In genomic region chr17:43171761-43172487, GRCh38 we compare ENCODE assay signal across 8 cellular contexts. TPM values are rescaled to one million over a fixed set of nuclear protein-coding genes. Genes with fewer than 3 reads are reported as not detected.
DNase-seq lines count a peak whose midpoint lies in the region; ATAC-seq and TF ChIP-seq lines count a peak whose summit lies in the region.

No MANE protein-coding gene starts in this region.

- no peaks in the 10 kb centered on the region for H3K9me3 ChIP-seq in liver (ENCODE audit: control insufficient read depth in 4 of 4, low read length in 3 of 4)
- H3K9me3 ChIP-seq in thoracic aorta, result no peaks in the 10 kb centered on the region

- H3K9ac ChIP-seq in liver (ENCODE audit: low read depth in 1 of 2, low read length in 2 of 2), result peak overlapping the region; percentile 85 to 94

- H3K27me3 ChIP-seq in liver (ENCODE audit: control insufficient read depth in 4 of 4, insufficient read depth in 4 of 4, low read length in 3 of 4) (no peaks in the 10 kb centered on the region), thoracic aorta (replicated peaks; ENCODE audit: insufficient read depth) (no peaks in the 10 kb centered on the region)

- TF ChIP-seq RAD21 in liver (IDR thresholded peaks at IDR 0.05), result peak; percentile 37 to 48

- H3K36me3 ChIP-seq in liver (ENCODE audit: control insufficient read depth in 4 of 4, insufficient read depth in 3 of 4, low read depth in 1 of 4, low read length in 3 of 4) (peaks cover 0 to 2% (median under 1%) of the 10 kb centered on the region in 4 donors), thoracic aorta (peaks cover 5% of the 10 kb centered on the region)

- H3K4me3 ChIP-seq in liver (ENCODE audit: low read depth in 1 of 3, low read length in 3 of 3) (peak overlapping the region; percentile 70 to 90 (median 75)), thoracic aorta (peak overlapping the region; percentile 96)

- DNase-seq in DMS 273 (lab: John Stamatoyannopoulos, UW; ENCODE audit: unreplicated experiment) (peak; percentile 79), HPDE6-E6E7 (ENCODE audit: extremely low spot score) (peak; percentile 39), RKO (ENCODE audit: low spot score) (peak; percentile 94), cerebellar cortex (ENCODE audit: low spot score) (peak; percentile 46), thoracic aorta (ENCODE audit: low spot score) (no peak)

- peak overlapping the region; percentile 89 to 96 for H3K27ac ChIP-seq in liver (ENCODE audit: low read depth in 1 of 2, low read length in 2 of 2)
- peak overlapping the region; percentile 98 to 99 for H3K27ac ChIP-seq in thoracic aorta

- no peak for ATAC-seq in thoracic aorta (ENCODE audit: insufficient number of reproducible peaks, low FRiP score, low read depth)
- ATAC-seq in GM18505 (IDR thresholded peaks at IDR 0.05; ENCODE audit: unreplicated experiment), result no peak
- ATAC-seq in HG03342 (IDR thresholded peaks at IDR 0.05; ENCODE audit: unreplicated experiment), result no peak

- TF ChIP-seq CTCF in liver (IDR thresholded peaks at IDR 0.05; ENCODE audit: low read depth, low read length, missing input control) (peak; percentile 6), thoracic aorta (IDR thresholded peaks at IDR 0.05) (no peak)

- TF ChIP-seq POLR2A in GM18505 (IDR thresholded peaks at IDR 0.05; ENCODE audit: borderline replicate concordance, extremely low read depth, insufficient read depth, insufficient read length), result no peak

- H3K4me1 ChIP-seq in liver (ENCODE audit: control insufficient read depth in 4 of 4, insufficient read depth in 4 of 4, low read length in 3 of 4) (peaks cover 8 to 63% (median 46%) of the 10 kb centered on the region in 4 donors), thoracic aorta (ENCODE audit: control insufficient read depth in 1 of 2, low read depth in 2 of 2) (peaks cover 42 to 65% of the 10 kb centered on the region in 2 donors)

- 5% methylated on average over 7 of the region's 7 CpGs for WGBS in liver

TF ChIP-seq in liver, 16 proteins besides CTCF, POLR2A, EP300 and RAD21:
- TF ChIP-seq RXRA (IDR thresholded peaks at IDR 0.05) (peak in 1 of 2 donors; percentile 8), MAX (IDR thresholded peaks at IDR 0.05) (peak; percentile 49), HNF4G (IDR thresholded peaks at IDR 0.05) (no peak), GABPA (IDR thresholded peaks at IDR 0.05 in 1 of 2, conservative IDR thresholded peaks at IDR 0.05 in 1 of 2) (peak in 1 of 2 donors; percentile 24)
TF ChIP-seq in liver: peak in this region for 3.

RNA-seq across cellular contexts. Expression of gene NBR1, which starts 0.9 kb away (rescaled TPM):
- total RNA-seq in liver, result 10 to 100 TPM; 59.3 to 74.6 TPM
- polyA plus RNA-seq in liver, result 10 to 100 TPM; 18.2 to 30.1 TPM
- total RNA-seq in thoracic aorta, result 100 to 1,000 TPM in 1 of 2 donors, 10 to 100 TPM in 1; 92.1 to 101 TPM

RNA-seq across cellular contexts. Expression of gene TMEM106A, which starts 39.8 kb away (rescaled TPM):
- total RNA-seq in liver (1 to 10 TPM; 2.9 to 3.8 TPM), thoracic aorta (10 to 100 TPM; 17.3 to 22.5 TPM)
- 1 to 10 TPM; 1.3 to 2.3 TPM for polyA plus RNA-seq in liver

RNA-seq across cellular contexts. Expression of gene BRCA1, which starts 46.8 kb away (rescaled TPM):
- total RNA-seq in liver, result 10 to 100 TPM in 1 of 2 donors, 1 to 10 TPM in 1; 8.9 to 18.6 TPM
- polyA plus RNA-seq in liver, result 10 to 100 TPM in 1 of 2 donors, 1 to 10 TPM in 1; 1.5 to 16.8 TPM
- total RNA-seq in thoracic aorta, result 10 to 100 TPM in 1 of 2 donors, 1 to 10 TPM in 1; 8.6 to 21.1 TPM

RNA-seq across cellular contexts. Expression of gene CCDC200, which starts 56.5 kb away (rescaled TPM):
- not detected for total RNA-seq in liver
- polyA plus RNA-seq in liver, result 1 to 10 TPM in 1 of 2 donors, not detected in 1; 1.3 TPM
- not detected for total RNA-seq in thoracic aorta
